Comparison of ENCODE assay signal across 1 cellular context in the genomic region with DNA sequence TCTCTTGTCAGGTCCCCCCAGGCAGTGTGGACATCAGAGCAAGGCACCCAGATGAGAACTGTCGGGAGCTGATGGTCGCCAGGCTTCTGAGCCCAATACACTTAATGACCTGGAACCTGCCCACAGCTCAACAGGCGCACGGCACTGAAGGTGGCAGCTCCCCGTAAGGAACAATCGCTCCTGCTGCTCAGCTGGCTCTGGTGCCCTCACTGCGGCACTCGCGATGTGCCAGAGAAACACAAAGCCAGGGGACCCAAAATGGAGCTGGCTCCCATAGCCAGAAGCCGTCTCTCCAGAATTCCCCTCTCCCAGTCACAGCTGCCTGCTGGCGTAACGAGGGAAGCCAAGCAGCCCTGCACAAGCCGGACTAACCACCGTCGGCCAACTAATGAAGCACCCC.
TF ChIP-seq lines count a peak whose summit lies in the region.

No MANE protein-coding gene starts in this region.

TF ChIP-seq in K562, 482 proteins besides CTCF, POLR2A, EP300 and RAD21:
- TF ChIP-seq CEBPB (tag; IDR thresholded peaks at IDR 0.05): no peak
- no peak for TF ChIP-seq TRIM28 (IDR thresholded peaks at IDR 0.05)
- TF ChIP-seq, protein P1, sequence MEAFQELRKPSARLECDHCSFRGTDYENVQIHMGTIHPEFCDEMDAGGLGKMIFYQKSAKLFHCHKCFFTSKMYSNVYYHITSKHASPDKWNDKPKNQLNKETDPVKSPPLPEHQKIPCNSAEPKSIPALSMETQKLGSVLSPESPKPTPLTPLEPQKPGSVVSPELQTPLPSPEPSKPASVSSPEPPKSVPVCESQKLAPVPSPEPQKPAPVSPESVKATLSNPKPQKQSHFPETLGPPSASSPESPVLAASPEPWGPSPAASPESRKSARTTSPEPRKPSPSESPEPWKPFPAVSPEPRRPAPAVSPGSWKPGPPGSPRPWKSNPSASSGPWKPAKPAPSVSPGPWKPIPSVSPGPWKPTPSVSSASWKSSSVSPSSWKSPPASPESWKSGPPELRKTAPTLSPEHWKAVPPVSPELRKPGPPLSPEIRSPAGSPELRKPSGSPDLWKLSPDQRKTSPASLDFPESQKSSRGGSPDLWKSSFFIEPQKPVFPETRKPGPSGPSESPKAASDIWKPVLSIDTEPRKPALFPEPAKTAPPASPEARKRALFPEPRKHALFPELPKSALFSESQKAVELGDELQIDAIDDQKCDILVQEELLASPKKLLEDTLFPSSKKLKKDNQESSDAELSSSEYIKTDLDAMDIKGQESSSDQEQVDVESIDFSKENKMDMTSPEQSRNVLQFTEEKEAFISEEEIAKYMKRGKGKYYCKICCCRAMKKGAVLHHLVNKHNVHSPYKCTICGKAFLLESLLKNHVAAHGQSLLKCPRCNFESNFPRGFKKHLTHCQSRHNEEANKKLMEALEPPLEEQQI (IDR thresholded peaks at IDR 0.05): no peak
- TF ChIP-seq ZNF583 (CRISPR knock-in tag; IDR thresholded peaks at IDR 0.05): no peak
- TF ChIP-seq HIVEP1 (CRISPR knock-in tag; IDR thresholded peaks at IDR 0.05): no peak
- no peak for TF ChIP-seq ZSCAN29 (IDR thresholded peaks at IDR 0.05)
- no peak for TF ChIP-seq FOXK1 (CRISPR knock-in tag; IDR thresholded peaks at IDR 0.05; ENCODE audit: borderline replicate concordance)
- no peak for TF ChIP-seq NFIC (IDR thresholded peaks at IDR 0.05)
- no peak for TF ChIP-seq GABPB1 (CRISPR knock-in tag; IDR thresholded peaks at IDR 0.05)
- no peak for TF ChIP-seq HNRNPUL1 (IDR thresholded peaks at IDR 0.05; ENCODE audit: low read length)
